16 cellular contexts compared by ENCODE assay signal in genomic region chr6:7258231-7258763, GRCh38. TPM values are rescaled to one million over a fixed set of nuclear protein-coding genes. Genes with fewer than 3 reads are reported as not detected.
DNase-seq lines count a peak whose midpoint lies in the region; ATAC-seq, FAIRE-seq and TF ChIP-seq lines count a peak whose summit lies in the region.
"Had no signal": no experiment of that assay in that cellular context is flagged by ENCODE, and none has a peak within 500 bp of the region (broad histone marks: within the 10 kb centered on the region; RNA-seq: fewer than 3 reads in every experiment).

No MANE protein-coding gene starts in this region.

- no peak overlapping the region for H3K4me3 Mint-ChIP-seq in Calu3 (ENCODE audit: low read depth, unreplicated experiment)
- H3K4me3 Mint-ChIP-seq: CD4-positive, alpha-beta T cell had no signal

- no peaks in the 10 kb centered on the region for H3K36me3 ChIP-seq in BLaER1
- no peaks in the 10 kb centered on the region for H3K36me3 ChIP-seq in IMR-90 (ENCODE audit: control insufficient read depth, insufficient read depth, low read length)
- H3K36me3 ChIP-seq in HepG2 (replicated peaks in 1 of 2; ENCODE audit: control insufficient read depth in 1 of 2, insufficient read depth in 2 of 2, low read length in 2 of 2): no peaks in the 10 kb centered on the region

- H3K27me3 Mint-ChIP-seq in Calu3 (ENCODE audit: unreplicated experiment): no peaks in the 10 kb centered on the region

- H3K79me1 ChIP-seq in IMR-90 (ENCODE audit: low read depth in 1 of 2, low read length in 2 of 2): no peaks in the 10 kb centered on the region

- H3K4ac ChIP-seq in IMR-90 (ENCODE audit: low read depth, low read length): no peak overlapping the region

- no peak overlapping the region for H3K23ac ChIP-seq in IMR-90 (ENCODE audit: low read depth, low read length)

- no peak overlapping the region for H3K18ac ChIP-seq in IMR-90 (ENCODE audit: low read depth, low read length)

- H3K27ac Mint-ChIP-seq in Calu3 (ENCODE audit: unreplicated experiment): no peak overlapping the region
- H3K27ac Mint-ChIP-seq: CD4-positive, alpha-beta T cell had no signal

- no peak overlapping the region for H3K56ac ChIP-seq in IMR-90 (ENCODE audit: extremely low read depth, insufficient read depth, low read length)

- H3K27ac ChIP-seq in BLaER1: peak overlapping the region; percentile 80
- no peak overlapping the region for H3K27ac ChIP-seq in IMR-90 (ENCODE audit: insufficient read depth, low read length)
- H3K27ac ChIP-seq in HepG2 (ENCODE audit: extremely low read length, insufficient read depth, low read length): no peak overlapping the region
- H3K27ac ChIP-seq: GM23248 had no signal

- TF ChIP-seq RAD21 in IMR-90 (IDR thresholded peaks at IDR 0.05; ENCODE audit: low read length) (no peak), HepG2 (CRISPR knock-in tag; IDR thresholded peaks at IDR 0.05) (no peak)

- no peaks in the 10 kb centered on the region for H3K79me2 ChIP-seq in HepG2 (ENCODE audit: insufficient read depth, low read length)

- TF ChIP-seq POLR2A in IMR-90 (IDR thresholded peaks at IDR 0.05; ENCODE audit: low read depth, low read length) (no peak), HepG2 (IDR thresholded peaks at IDR 0.05; ENCODE audit: insufficient read depth in 1 of 2, low read depth in 2 of 2, low read length in 2 of 2) (no peak)

- H3K4me1 ChIP-seq in BLaER1 (peaks cover 76% of the 10 kb centered on the region), IMR-90 (ENCODE audit: control insufficient read depth, insufficient read depth, low read length) (peaks cover 3% of the 10 kb centered on the region), HepG2 (ENCODE audit: insufficient read depth, low read length) (peaks cover 53% of the 10 kb centered on the region)

- no peak overlapping the region for H4K91ac ChIP-seq in IMR-90 (ENCODE audit: insufficient read depth, low read depth, low read length)

- H4K8ac ChIP-seq in IMR-90 (ENCODE audit: low read depth in 2 of 2, low read length in 2 of 2): no peak overlapping the region

- H3K4me3 ChIP-seq in BLaER1 (no peak overlapping the region), IMR-90 (ENCODE audit: insufficient read depth, low read depth, low read length) (no peak overlapping the region), HepG2 (replicated peaks in 1 of 3; ENCODE audit: insufficient read depth in 1 of 3, low read depth in 2 of 3, low read length in 3 of 3) (peak overlapping the region in 1 of 3 experiments; percentile 63; a peak in 3 of 6 replicates)
- H3K4me3 ChIP-seq: GM23248 had no signal

- no peak overlapping the region for H4K5ac ChIP-seq in IMR-90 (ENCODE audit: low read depth, low read length)

- TF ChIP-seq EP300 in HepG2 (IDR thresholded peaks at IDR 0.05; ENCODE audit: low read depth in 2 of 2, low read length in 2 of 2) (no peak), HepG2 (CRISPR knock-in tag; IDR thresholded peaks at IDR 0.05; ENCODE audit: borderline replicate concordance) (no peak)

- H3K27me3 ChIP-seq in BLaER1 (no peaks in the 10 kb centered on the region), IMR-90 (ENCODE audit: control insufficient read depth, insufficient read depth, low read length) (no peaks in the 10 kb centered on the region), HepG2 (ENCODE audit: control insufficient read depth in 1 of 2, insufficient read depth in 2 of 2, low read length in 2 of 2) (no peaks in the 10 kb centered on the region; a peak in 1 of 5 replicates)

- CTCF ChIA-PET in IMR-90 (lab: Yijun Ruan, JAX) (no interaction called here), HepG2 (lab: Yijun Ruan, JAX; ENCODE audit: low intra/inter-chr PET ratio, low total read pairs) (no interaction called here), Calu3 (lab: Charles Lee) (no interaction called here)

- FAIRE-seq in HepG2 (lab: Jason Lieb, UNC): no peak

- TF ChIP-seq CTCF in IMR-90 (conservative IDR thresholded peaks at IDR 0.05; ENCODE audit: low read depth, low read length): no peak
- TF ChIP-seq CTCF in HepG2 (CRISPR knock-in tag; IDR thresholded peaks at IDR 0.05): no peak
- TF ChIP-seq CTCF in omental fat pad (IDR thresholded peaks at IDR 0.05): no peak
- no peak for TF ChIP-seq CTCF in Calu3 (IDR thresholded peaks at IDR 0.05; ENCODE audit: unreplicated experiment)

- no TSS peak for BruUV-seq in IMR-90 (replicated peaks; lab: Mats Ljungman, UMichigan)
- BruUV-seq in HepG2 (replicated peaks; lab: Mats Ljungman, UMichigan): no TSS peak
- BruUV-seq in Calu3 (replicated peaks; lab: Mats Ljungman, UMichigan): no TSS peak

- H3K4me2 ChIP-seq in BLaER1 (peak overlapping the region; percentile 99), IMR-90 (ENCODE audit: low read depth, low read length) (no peak overlapping the region), HepG2 (ENCODE audit: low read depth, low read length) (peak overlapping the region; percentile 96)

- peaks cover 16% of the 10 kb centered on the region for H3K36me3 Mint-ChIP-seq in Calu3 (ENCODE audit: insufficient read depth, unreplicated experiment)

- DNase-seq in IMR-90 (no peak), HepG2 (ENCODE audit: low spot score) (no peak), sciatic nerve (ENCODE audit: low spot score) (peak; percentile 47), hypothalamus (lab: John Stamatoyannopoulos, UW) (no peak), omental fat pad (ENCODE audit: low spot score) (no peak), Calu3 (no peak)
- DNase-seq: CD4-positive, alpha-beta T cell; DND-41; GF-D8; GM23248; NCI-H2081 treated with DMSO at 0.1 percent for 48 hours; NCI-H2227 treated with DMSO at 0.1 percent for 48 hours; NCI-H69; NK-92 treated with Interleukin-12 subunit alpha and Interleukin-12 subunit beta, amount 100 ng/mL, for 24 hours; OCI-M1 had no signal

- dilution Hi-C loops in IMR-90 (cut with HindIII; ENCODE audit: low sequenced_read_pairs, unreplicated experiment): no loop called here

- no peak overlapping the region for H3K14ac ChIP-seq in IMR-90 (replicated peaks; ENCODE audit: low read depth, low read length)

- H2BK5ac ChIP-seq in IMR-90 (ENCODE audit: low read depth, low read length, poor library complexity, severe bottlenecking): no peak overlapping the region

- H2AFZ ChIP-seq in IMR-90 (replicated peaks; ENCODE audit: low read length, poor library complexity) (peak overlapping the region; percentile 24), HepG2 (ENCODE audit: low read length) (no peak overlapping the region)
- H2AFZ ChIP-seq: GM23248 had no signal

- in situ Hi-C loops in IMR-90 (cut with MboI; ENCODE audit: low sequenced_read_pairs): no loop called here
- in situ Hi-C loops in HepG2 (cut with HindIII; ENCODE audit: extremely low pct_ligation_motif_present, low pct_unique_long_range_greater_than_20kb): no loop called here

- H3K9me3 Mint-ChIP-seq in Calu3 (ENCODE audit: low read depth, unreplicated experiment): no peaks in the 10 kb centered on the region

- ATAC-seq in IMR-90 (ENCODE audit: low read depth) (no peak), HepG2 (no peak), sciatic nerve (no peak), omental fat pad (ENCODE audit: low FRiP score) (no peak)

- peaks cover 12% of the 10 kb centered on the region for H3K9me1 ChIP-seq in IMR-90 (ENCODE audit: insufficient read depth, low read length)

- H2AK9ac ChIP-seq in IMR-90 (replicated peaks; ENCODE audit: low read depth, low read length, poor library complexity): no peak overlapping the region

- intact Hi-C loops in IMR-90 (cut with micrococcal nuclease) (no loop called here), HepG2 (cut with micrococcal nuclease; ENCODE audit: unreplicated experiment) (no loop called here), sciatic nerve (cut with DNase I) (no loop called here), Calu3 (cut with micrococcal nuclease; ENCODE audit: unreplicated experiment) (no loop called here)

- POLR2A ChIA-PET in IMR-90 (lab: Charles Lee; ENCODE audit: unreplicated experiment) (no interaction called here), HepG2 (lab: Yijun Ruan, JAX) (interaction anchor here (1.1 to 1.8 kb wide), 3 partner anchors 8 to 131 kb away, joined by 3 to 8 read pairs (median 4); partner anchors contain the start of genes CAGE1 and RIOK1)

- no peak overlapping the region for H2AK5ac ChIP-seq in IMR-90 (ENCODE audit: low read depth, low read length)

- peaks cover 10% of the 10 kb centered on the region for H3K4me1 Mint-ChIP-seq in Calu3 (ENCODE audit: low read depth, unreplicated experiment)

- WGBS in IMR-90 (ENCODE audit: extremely low coverage in 2 of 2, insufficient read length in 1 of 2), 2 experiments: 82% methylated on average over 6 of the region's 9 CpGs; no CpG with 5 or more reads in 1 of the 2 experiments
- WGBS in HepG2 (ENCODE audit: low lambda C conversion rate): 48% methylated on average over 8 of the region's 9 CpGs

- H2BK15ac ChIP-seq in IMR-90 (ENCODE audit: low read depth, low read length): no peak overlapping the region

- H4K20me1 ChIP-seq in BLaER1 (no peaks in the 10 kb centered on the region), IMR-90 (ENCODE audit: insufficient read depth, low read length) (no peaks in the 10 kb centered on the region), HepG2 (ENCODE audit: insufficient read depth, low read length) (no peaks in the 10 kb centered on the region)

- H2BK120ac ChIP-seq in IMR-90 (ENCODE audit: low read depth, low read length): no peak overlapping the region

- H2BK20ac ChIP-seq in IMR-90 (ENCODE audit: low read depth, low read length): no peak overlapping the region

- H3K9me3 ChIP-seq in BLaER1 (peaks cover 18% of the 10 kb centered on the region), IMR-90 (ENCODE audit: control insufficient read depth, insufficient read depth, low read length) (peaks cover 5% of the 10 kb centered on the region), HepG2 (ENCODE audit: low read length) (peaks cover 15% of the 10 kb centered on the region)

- H3K9ac ChIP-seq in BLaER1 (peak overlapping the region; percentile 45; the same call in 1 of the 2 replicates), IMR-90 (ENCODE audit: low read depth, low read length) (no peak overlapping the region), HepG2 (ENCODE audit: insufficient read depth, low read depth, low read length) (peak overlapping the region; percentile 31; the same call in 1 of the 2 replicates)
- H3K9ac ChIP-seq: GM23248 had no signal

RNA-seq across cellular contexts. Expression of gene SSR1, which starts 54.7 kb away (rescaled TPM):
- total RNA-seq in IMR-90 (2012; rRNA removed): 120 and 213 TPM in 2 replicates
- 110 and 115 TPM in 2 replicates for polyA plus RNA-seq in IMR-90 (2012; rRNA removed)
- polyA plus RNA-seq in IMR-90 (2012; cell fraction: cytosol; rRNA removed): 16.4 and 30.1 TPM in 2 replicates
- 4.4 and 31.2 TPM in 2 replicates for polyA plus RNA-seq in IMR-90 (2012; cell fraction: nucleus; rRNA removed; ENCODE audit: low replicate concordance)
- total RNA-seq in HepG2 (2016; rRNA removed; fragmentation: Illumina TruSeq; extraction: Trizol): 208 and 243 TPM in 2 replicates
- total RNA-seq in HepG2 (2016; cell fraction: cytosol; rRNA removed; fragmentation: Illumina TruSeq; extraction: Trizol; ENCODE audit: low read depth): 39.6 and 42.9 TPM in 2 replicates
- total RNA-seq in HepG2 (2016; cell fraction: insoluble cytoplasmic fraction; rRNA removed; fragmentation: Illumina TruSeq; extraction: Trizol): 200 and 237 TPM in 2 replicates
- 91.8 and 97.7 TPM in 2 replicates for total RNA-seq in HepG2 (2016; cell fraction: membrane; rRNA removed; fragmentation: Illumina TruSeq; extraction: Trizol)
- 235 and 275 TPM in 2 replicates for total RNA-seq in HepG2 (2016; cell fraction: nucleus; rRNA removed; fragmentation: Illumina TruSeq; extraction: Trizol)
- 135 and 203 TPM in 2 replicates for polyA plus RNA-seq in HepG2 (2011; rRNA removed)
- 77.3 and 119 TPM in 2 replicates for polyA plus RNA-seq in HepG2 (2011; cell fraction: cytosol; rRNA removed)
- 28.6 and 39.3 TPM in 2 replicates for polyA plus RNA-seq in HepG2 (2011; cell fraction: nucleus; rRNA removed)
- polyA plus RNA-seq in HepG2 (2012): 148 and 179 TPM in 2 replicates
- polyA plus RNA-seq in HepG2 (2016; cell fraction: cytosol; fragmentation: Illumina TruSeq; extraction: Trizol; ENCODE audit: low read depth): 33.8 and 41.9 TPM in 2 replicates
- 176 and 181 TPM in 2 replicates for polyA plus RNA-seq in HepG2 (2016; cell fraction: insoluble cytoplasmic fraction; fragmentation: Illumina TruSeq; extraction: Trizol; ENCODE audit: low read depth)
- 64.9 and 66.7 TPM in 2 replicates for polyA plus RNA-seq in HepG2 (2016; cell fraction: membrane; fragmentation: Illumina TruSeq; extraction: Trizol; ENCODE audit: low read depth)
- 275 and 279 TPM in 2 replicates for polyA plus RNA-seq in HepG2 (2016; cell fraction: nucleus; fragmentation: Illumina TruSeq; extraction: Trizol; ENCODE audit: insufficient read depth, low read depth)
- polyA minus RNA-seq in HepG2 (2011; rRNA and poly(A)+ RNA removed; ENCODE audit: low replicate concordance): 76.5 and 121 TPM in 2 replicates
- 135 and 140 TPM in 2 replicates for polyA minus RNA-seq in HepG2 (2011; cell fraction: cytosol; rRNA and poly(A)+ RNA removed)
- 83.2 and 87.0 TPM in 2 replicates for polyA minus RNA-seq in HepG2 (2011; cell fraction: nucleus; rRNA and poly(A)+ RNA removed)
- 118 TPM for total RNA-seq in sciatic nerve
- 10 to 100 TPM; 56.0 to 79.0 (median 63.0) TPM for total RNA-seq in omental fat pad
- total RNA-seq in Calu3 (2022): 96.2 and 115 TPM in 2 replicates
